ENCODE assay signal across 1 cellular context in genomic region chr20:34028013-34028412, GRCh38.
TF ChIP-seq lines count a peak whose summit lies in the region.

No MANE protein-coding gene starts in this region.

TF ChIP-seq in K562, 482 proteins besides CTCF, POLR2A, EP300 and RAD21:
- TF ChIP-seq ZNF121 (CRISPR knock-in tag; conservative IDR thresholded peaks at IDR 0.05), result peak; percentile 60
